Comparison of ENCODE assay signal across 9 cellular contexts in the genomic region with DNA sequence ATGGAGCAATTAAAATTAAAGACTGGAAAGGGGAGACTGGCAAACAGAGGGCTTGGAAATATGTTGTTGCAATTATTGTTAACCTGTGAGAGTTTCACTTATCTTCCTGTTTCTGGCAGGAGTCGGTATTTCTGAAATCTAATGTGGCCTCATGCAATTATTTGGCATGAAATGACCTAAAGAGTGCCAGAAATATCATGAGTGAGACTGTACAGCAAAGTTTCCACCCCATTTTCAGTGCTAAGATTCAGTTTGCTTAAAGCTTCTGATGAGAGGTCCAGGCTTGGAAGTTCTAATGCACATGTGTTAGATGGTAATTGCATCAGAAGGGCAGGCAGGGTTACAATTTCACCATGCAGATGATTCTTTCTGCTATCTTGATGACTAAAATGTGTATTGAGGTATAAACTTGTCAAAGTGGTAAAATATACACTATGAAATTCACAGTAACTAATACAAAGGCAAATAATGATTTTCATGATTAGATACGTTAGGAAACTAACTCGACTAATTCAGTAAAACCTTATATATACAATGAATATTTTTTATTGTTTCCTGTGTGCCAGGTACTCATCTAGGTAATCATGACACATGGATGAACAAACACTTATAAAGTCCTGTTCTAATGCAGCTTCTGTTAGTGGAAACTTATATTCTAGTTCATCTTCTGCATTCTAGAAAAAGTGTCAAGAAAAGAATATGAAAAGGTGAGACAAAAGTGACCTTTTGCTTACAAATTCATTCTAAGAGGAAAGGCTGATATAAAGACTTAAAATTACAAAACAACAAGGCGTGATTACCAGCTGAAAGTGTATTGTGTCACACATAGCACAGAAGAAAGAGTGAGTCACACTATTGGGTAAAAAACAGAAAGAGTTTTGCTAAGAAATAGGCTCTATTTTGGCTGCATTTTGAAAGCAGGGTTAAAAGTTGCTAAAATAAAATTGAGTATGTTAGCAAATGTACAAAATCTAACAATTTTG.
DNase-seq lines count a peak whose midpoint lies in the region; ATAC-seq and TF ChIP-seq lines count a peak whose summit lies in the region.
"Had no signal": no experiment of that assay in that cellular context is flagged by ENCODE, and none has a peak within 500 bp of the region (broad histone marks: within the 10 kb centered on the region; RNA-seq: fewer than 3 reads in every experiment).

No MANE protein-coding gene starts in this region.

- no peak overlapping the region for H2AFZ ChIP-seq in hepatocyte

- TF ChIP-seq CTCF in AG09309 (IDR thresholded peaks at IDR 0.05; ENCODE audit: control insufficient read depth, insufficient read depth, low read depth, low read length, missing control alignments) (no peak), HL-60 (IDR thresholded peaks at IDR 0.05; ENCODE audit: insufficient read depth, low read length) (no peak), hepatocyte (IDR thresholded peaks at IDR 0.05; ENCODE audit: poor library complexity) (no peak)

- H3K4me1 ChIP-seq in hepatocyte (ENCODE audit: insufficient read depth) = no peaks in the 10 kb centered on the region

- no peak overlapping the region for H3K4me3 Mint-ChIP-seq in T-cell

- no peaks in the 10 kb centered on the region for H3K9me3 ChIP-seq in hepatocyte (ENCODE audit: low read depth)

- no peaks in the 10 kb centered on the region for H3K79me2 ChIP-seq in hepatocyte

- H3K4me3 ChIP-seq in AG09309 (ENCODE audit: control insufficient read depth, low read depth, low read length) = no peak overlapping the region
- no peak overlapping the region for H3K4me3 ChIP-seq in HL-60 (replicated peaks; ENCODE audit: insufficient read depth, low read length)
- no peak overlapping the region for H3K4me3 ChIP-seq in hepatocyte

- no peaks in the 10 kb centered on the region for H4K20me1 ChIP-seq in hepatocyte (ENCODE audit: insufficient read depth, poor library complexity, severe bottlenecking)

- H3K27ac Mint-ChIP-seq in T-cell = no peak overlapping the region

- H3K4me2 ChIP-seq in hepatocyte = no peak overlapping the region

- no peaks in the 10 kb centered on the region for H3K4me1 Mint-ChIP-seq in T-cell

- H3K36me3 ChIP-seq in hepatocyte (replicated peaks; ENCODE audit: insufficient read depth, low read depth) = no peaks in the 10 kb centered on the region

- DNase-seq in AG09309 (ENCODE audit: low read depth) = peak; percentile 49
- peak; percentile 30 to 81 for DNase-seq in HL-60 (ENCODE audit: low read depth in 1 of 2, low spot score in 1 of 2)
- peak; percentile 12 for DNase-seq in hepatocyte (ENCODE audit: low spot score)
- no peak for DNase-seq in Ammon's horn (ENCODE audit: low spot score)
- no peak for DNase-seq in T-cell
- DNase-seq: amniotic stem cell had no signal

- 51% methylated on average over 4 of the region's 4 CpGs for WGBS in hepatocyte (ENCODE audit: low lambda C conversion rate, missing lambda C conversion rate)

- peak overlapping the region; percentile 72 for H3K27ac ChIP-seq in HL-60 (replicated peaks)
- no peak overlapping the region for H3K27ac ChIP-seq in hepatocyte

- H3K27me3 ChIP-seq in HL-60 (ENCODE audit: insufficient read depth, poor library complexity, severe bottlenecking) (no peaks in the 10 kb centered on the region), hepatocyte (no peaks in the 10 kb centered on the region)

- peaks cover 0 to 3% (median 0%) of the 10 kb centered on the region in 3 donors for H3K9me3 Mint-ChIP-seq in T-cell

- no peaks in the 10 kb centered on the region for H3K9me2 ChIP-seq in hepatocyte (replicated peaks; ENCODE audit: insufficient read depth)

- ATAC-seq in SK-N-SH treated with all-trans-retinoic acid at 6 μM for 48 hours (peak; percentile 84), HG02970 (IDR thresholded peaks at IDR 0.05; ENCODE audit: low FRiP score, unreplicated experiment) (no peak), HG02642 (IDR thresholded peaks at IDR 0.05; ENCODE audit: poor library complexity, unreplicated experiment) (no peak), T-cell (replicated peaks in 1 of 4) (no peak)

- no peaks in the 10 kb centered on the region for H3K36me3 Mint-ChIP-seq in T-cell

- POLR2A ChIA-PET in T-cell (lab: Charles Lee) = no interaction called here

- CTCF ChIA-PET in T-cell (lab: Charles Lee) = no interaction called here

- H3K27me3 Mint-ChIP-seq in T-cell = no peaks in the 10 kb centered on the region

TF ChIP-seq in SK-N-SH treated with all-trans-retinoic acid at 6 μM for 48 hours, 23 proteins besides CTCF, POLR2A, EP300 and RAD21:
- TF ChIP-seq, protein P1, sequence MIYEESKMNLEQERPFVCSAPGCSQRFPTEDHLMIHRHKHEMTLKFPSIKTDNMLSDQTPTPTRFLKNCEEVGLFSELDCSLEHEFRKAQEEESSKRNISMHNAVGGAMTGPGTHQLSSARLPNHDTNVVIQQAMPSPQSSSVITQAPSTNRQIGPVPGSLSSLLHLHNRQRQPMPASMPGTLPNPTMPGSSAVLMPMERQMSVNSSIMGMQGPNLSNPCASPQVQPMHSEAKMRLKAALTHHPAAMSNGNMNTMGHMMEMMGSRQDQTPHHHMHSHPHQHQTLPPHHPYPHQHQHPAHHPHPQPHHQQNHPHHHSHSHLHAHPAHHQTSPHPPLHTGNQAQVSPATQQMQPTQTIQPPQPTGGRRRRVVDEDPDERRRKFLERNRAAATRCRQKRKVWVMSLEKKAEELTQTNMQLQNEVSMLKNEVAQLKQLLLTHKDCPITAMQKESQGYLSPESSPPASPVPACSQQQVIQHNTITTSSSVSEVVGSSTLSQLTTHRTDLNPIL (CRISPR knock-in tag; IDR thresholded peaks at IDR 0.05; ENCODE audit: low read depth) = no peak
- TF ChIP-seq ZFP30 (CRISPR knock-in tag; IDR thresholded peaks at IDR 0.05) (no peak), ISL1 (CRISPR knock-in tag; IDR thresholded peaks at IDR 0.05) (peak; percentile 53), ZNF70 (CRISPR knock-in tag; IDR thresholded peaks at IDR 0.05) (no peak)

Comparison
In these comparisons a context has a peak if more than half of its experiments do, and no peak if none do; other contexts are left out.
1. DNase-seq: peak in AG09309 (single experiment), HL-60 (2 of 2) and hepatocyte (single experiment); none in Ammon's horn (single experiment) and T-cell (0 of 34).